In genomic region chr10:131926253-131926652, GRCh38 we compare ENCODE assay signal across 1 cellular context.
TF ChIP-seq lines count a peak whose summit lies in the region.

No MANE protein-coding gene starts in this region.

TF ChIP-seq in K562, 482 proteins besides CTCF, POLR2A, EP300 and RAD21:
- no peak for TF ChIP-seq TCF15 (CRISPR knock-in tag; IDR thresholded peaks at IDR 0.05)
- TF ChIP-seq ZNF274 (IDR thresholded peaks at IDR 0.05; ENCODE audit: borderline replicate concordance, low read depth, low read length), result no peak
- no peak for TF ChIP-seq ZNF311 (CRISPR knock-in tag; IDR thresholded peaks at IDR 0.05)
- no peak for TF ChIP-seq PATZ1 (CRISPR knock-in tag; IDR thresholded peaks at IDR 0.05; ENCODE audit: borderline replicate concordance)
- no peak for TF ChIP-seq TCFL5 (CRISPR knock-in tag; conservative IDR thresholded peaks at IDR 0.05)
- TF ChIP-seq RHOXF2B (CRISPR knock-in tag; conservative IDR thresholded peaks at IDR 0.05), result no peak
- peak; percentile 50; the same call in 1 of the 2 replicates for TF ChIP-seq ZNF121 (CRISPR knock-in tag; conservative IDR thresholded peaks at IDR 0.05)
